1 cellular context compared by ENCODE assay signal in genomic region chr9:129172816-129173215, GRCh38.
TF ChIP-seq lines count a peak whose summit lies in the region.

No MANE protein-coding gene starts in this region.

TF ChIP-seq in A549, 52 proteins besides CTCF, POLR2A, EP300 and RAD21:
- no peak for TF ChIP-seq JUN (IDR thresholded peaks at IDR 0.05)
- no peak for TF ChIP-seq RFX5 (IDR thresholded peaks at IDR 0.05)
- TF ChIP-seq, protein P1, sequence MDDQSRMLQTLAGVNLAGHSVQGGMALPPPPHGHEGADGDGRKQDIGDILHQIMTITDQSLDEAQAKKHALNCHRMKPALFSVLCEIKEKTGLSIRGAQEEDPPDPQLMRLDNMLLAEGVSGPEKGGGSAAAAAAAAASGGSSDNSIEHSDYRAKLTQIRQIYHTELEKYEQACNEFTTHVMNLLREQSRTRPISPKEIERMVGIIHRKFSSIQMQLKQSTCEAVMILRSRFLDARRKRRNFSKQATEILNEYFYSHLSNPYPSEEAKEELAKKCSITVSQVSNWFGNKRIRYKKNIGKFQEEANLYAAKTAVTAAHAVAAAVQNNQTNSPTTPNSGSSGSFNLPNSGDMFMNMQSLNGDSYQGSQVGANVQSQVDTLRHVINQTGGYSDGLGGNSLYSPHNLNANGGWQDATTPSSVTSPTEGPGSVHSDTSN (IDR thresholded peaks at IDR 0.05): no peak
- no peak for TF ChIP-seq ZSCAN20 (CRISPR knock-in tag; IDR thresholded peaks at IDR 0.05)
- no peak for TF ChIP-seq HOXA7 (CRISPR knock-in tag; IDR thresholded peaks at IDR 0.05)
- TF ChIP-seq RCOR1 (IDR thresholded peaks at IDR 0.05; ENCODE audit: low read depth, low read length): no peak
- TF ChIP-seq CBX2 (IDR thresholded peaks at IDR 0.05; ENCODE audit: borderline replicate concordance, low read depth): no peak
- no peak for TF ChIP-seq BHLHE40 (IDR thresholded peaks at IDR 0.05; ENCODE audit: low read depth, low read length)
- no peak for TF ChIP-seq SMC3 (IDR thresholded peaks at IDR 0.05)
- no peak for TF ChIP-seq NR3C1 (IDR thresholded peaks at IDR 0.05)
TF ChIP-seq in A549: peak in this region for 0.
